ENCODE assay signal across 8 cellular contexts in the genomic region with DNA sequence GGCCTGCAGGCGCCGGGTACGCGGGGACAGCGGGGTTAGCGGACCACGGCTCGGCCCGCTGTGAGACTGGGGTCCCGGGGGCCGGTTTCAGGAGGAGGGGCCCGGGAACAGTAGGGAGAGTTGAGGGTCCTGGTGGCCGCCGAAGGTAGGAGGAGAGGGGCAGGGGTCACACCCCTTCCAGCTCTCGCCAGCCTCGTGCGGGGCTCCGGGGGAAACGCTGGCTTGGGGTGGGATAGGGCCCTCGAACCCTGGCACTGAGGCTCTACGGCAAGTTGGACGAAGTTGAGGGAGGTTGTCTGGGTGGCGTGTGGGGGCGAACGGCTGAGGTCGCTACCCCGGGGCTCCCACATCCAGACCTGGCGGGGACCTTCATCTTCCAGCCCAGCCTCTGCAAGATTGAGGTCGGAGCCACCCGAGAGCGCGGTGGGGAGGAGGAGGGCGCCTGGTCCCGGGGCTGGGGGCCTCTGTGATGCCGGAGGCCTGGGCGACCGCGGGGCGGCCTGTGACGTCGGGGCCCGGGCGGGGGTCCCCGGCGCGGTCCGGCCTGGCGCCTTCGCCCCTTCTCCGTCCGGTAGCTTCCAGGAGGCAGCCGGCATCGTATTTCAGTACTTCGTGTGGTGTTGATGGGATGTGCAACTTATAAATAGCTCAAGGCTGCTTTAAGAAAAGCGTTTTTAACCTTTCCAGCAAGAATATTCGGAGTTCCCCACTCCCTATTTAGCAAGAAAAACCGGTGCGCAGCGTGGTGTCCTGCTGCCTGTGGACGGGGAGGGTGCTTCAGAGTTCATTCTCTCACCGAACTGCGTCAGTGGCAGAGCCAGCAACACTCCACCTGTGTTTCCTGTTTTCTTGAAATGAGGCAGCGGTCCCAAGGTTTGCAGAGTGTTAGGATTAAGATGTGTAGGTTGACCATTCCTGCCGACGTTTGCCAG. TPM values are rescaled to one million over a fixed set of nuclear protein-coding genes. Genes with fewer than 3 reads are reported as not detected.
DNase-seq lines count a peak whose midpoint lies in the region; ATAC-seq and TF ChIP-seq lines count a peak whose summit lies in the region.

No MANE protein-coding gene starts in this region.

- H3K4me3 Mint-ChIP-seq in activated T-cell treated with anti-CD3 and anti-CD28 coated beads, Interleukin-2, amount 50 U/mL, for 72 hours = peak overlapping the region; percentile 83 to 90

- BruUV-seq in A673 (replicated peaks; lab: Mats Ljungman, UMichigan) = no TSS peak

- H3K27ac ChIP-seq in A673 (ENCODE audit: low read depth, low read length, poor library complexity, severe bottlenecking) (peak overlapping the region; percentile 51), neuronal stem cell (replicated peaks; ENCODE audit: low read length) (no peak overlapping the region), aorta (ENCODE audit: low read depth in 1 of 2, low read length in 2 of 2) (peak overlapping the region; percentile 79 to 99)

- H3K9ac ChIP-seq in neuronal stem cell (ENCODE audit: low read depth, low read length, poor library complexity) = peak overlapping the region; percentile 71

- H3K4me1 ChIP-seq in A673 (ENCODE audit: insufficient read depth, low read length, poor library complexity, severe bottlenecking) = peaks cover 12% of the 10 kb centered on the region
- H3K4me1 ChIP-seq in neuronal stem cell (ENCODE audit: control insufficient read depth in 2 of 2, insufficient read depth in 1 of 2, low read depth in 1 of 2, low read length in 2 of 2) = peaks cover 3 to 8% of the 10 kb centered on the region in 2 donors
- no peaks in the 10 kb centered on the region for H3K4me1 ChIP-seq in aorta (ENCODE audit: control insufficient read depth in 1 of 2, insufficient read depth in 2 of 2, low read length in 2 of 2)

- TF ChIP-seq CTCF in A673 (conservative IDR thresholded peaks at IDR 0.05; ENCODE audit: low read depth, low read length) (no peak), fibroblast of mammary gland (conservative IDR thresholded peaks at IDR 0.05; ENCODE audit: control insufficient read depth, insufficient read depth, low read depth, low read length) (no peak)

- peak overlapping the region; percentile 28 for H2AK5ac ChIP-seq in neuronal stem cell (ENCODE audit: low read depth, low read length)

- ATAC-seq in GM18909 (IDR thresholded peaks at IDR 0.05; ENCODE audit: poor library complexity, unreplicated experiment) (peak; percentile 2), aorta (ENCODE audit: low FRiP score) (peak; percentile 2)
- ATAC-seq in activated T-cell treated with anti-CD3 and anti-CD28 coated beads, Interleukin-2, amount 50 U/mL, for 72 hours (replicated peaks in 1 of 2) = no peak

- intact Hi-C loops in A673 (cut with micrococcal nuclease; ENCODE audit: unreplicated experiment) (loop anchor here (5.0 kb wide), 1 partner anchor 201 kb away; no protein-coding TSS in a partner anchor), aorta (cut with DNase I) (loop anchor here (2.0 to 10.0 kb wide), 6 partner anchors 34 to 168 kb away; partner anchors contain the start of genes CDC14B (in 2 of the 2) and ZNF367 (in 1 of the 2))

- H3K27me3 ChIP-seq in A673 (replicated peaks; ENCODE audit: insufficient read depth, low read depth, low read length, poor library complexity) (no peaks in the 10 kb centered on the region), neuronal stem cell (ENCODE audit: control insufficient read depth in 3 of 3, insufficient read depth in 3 of 3, low read depth in 1 of 3, low read length in 3 of 3) (no peaks in the 10 kb centered on the region), aorta (ENCODE audit: control insufficient read depth in 1 of 2, insufficient read depth in 2 of 2, low read length in 1 of 2) (no peaks in the 10 kb centered on the region)

- H3K27ac Mint-ChIP-seq in activated T-cell treated with anti-CD3 and anti-CD28 coated beads, Interleukin-2, amount 50 U/mL, for 72 hours = peak overlapping the region; percentile 65

- peaks cover 3% of the 10 kb centered on the region for H3K79me1 ChIP-seq in neuronal stem cell (ENCODE audit: low read depth, low read length)

- H3K36me3 ChIP-seq in A673 (ENCODE audit: insufficient read depth, low read length, poor library complexity, severe bottlenecking) (no peaks in the 10 kb centered on the region), neuronal stem cell (replicated peaks in 1 of 2; ENCODE audit: control insufficient read depth in 2 of 2, insufficient read depth in 2 of 2, low read length in 2 of 2) (no peaks in the 10 kb centered on the region), aorta (ENCODE audit: control insufficient read depth in 1 of 2, insufficient read depth in 2 of 2, low read length in 1 of 2) (no peaks in the 10 kb centered on the region)

- peak overlapping the region; percentile 4 for H2BK15ac ChIP-seq in neuronal stem cell (ENCODE audit: low read length)

- POLR2A ChIA-PET in A673 (lab: Charles Lee; ENCODE audit: low non-redundant PET) = no interaction called here

- H3K4ac ChIP-seq in neuronal stem cell (ENCODE audit: low read length) = no peak overlapping the region

- CTCF ChIA-PET in A673 (lab: Charles Lee) = interaction anchor here (1.1 kb wide), 1 partner anchor 8 kb away, joined by 7 read pairs; no protein-coding TSS in a partner anchor

- DNase-seq in A673 (ENCODE audit: low spot score) (peak; percentile 13), NCI-H146 (lab: John Stamatoyannopoulos, UW) (peak; percentile 21), fibroblast of mammary gland (ENCODE audit: low read depth) (peak; percentile 35), neuronal stem cell (ENCODE audit: low spot score) (no peak), aorta (peak; percentile 51 to 77), cerebellar nuclear complex (lab: John Stamatoyannopoulos, UW) (no peak)
- DNase-seq in activated T-cell treated with anti-CD3 and anti-CD28 coated beads, Interleukin-2, amount 50 U/mL, for 72 hours = peak; percentile 24 to 44

- peaks cover 22% of the 10 kb centered on the region for H3K27me3 Mint-ChIP-seq in activated T-cell treated with anti-CD3 and anti-CD28 coated beads, Interleukin-2, amount 50 U/mL, for 72 hours (ENCODE audit: low read depth)

- peak overlapping the region; percentile 8 for H3K23ac ChIP-seq in neuronal stem cell (ENCODE audit: low read depth, low read length, poor library complexity)

- H3K9me3 ChIP-seq in A673 (ENCODE audit: low read depth, low read length, poor library complexity, severe bottlenecking) (no peaks in the 10 kb centered on the region), neuronal stem cell (replicated peaks in 1 of 2; ENCODE audit: control insufficient read depth in 2 of 2, insufficient read depth in 1 of 2, low read depth in 1 of 2, low read length in 2 of 2) (no peaks in the 10 kb centered on the region), aorta (ENCODE audit: control insufficient read depth, low read length) (no peaks in the 10 kb centered on the region)

- no CpG with 5 or more reads among the region's 65 CpGs for WGBS in neuronal stem cell (ENCODE audit: extremely low coverage in 2 of 2, insufficient read length in 2 of 2, insufficient replicate concordance in 1 of 2), 2 donors
- WGBS in aorta, 2 donors = 1% methylated on average over 63 to 65 of the region's 65 CpGs

- peak overlapping the region; percentile 85 for H3K18ac ChIP-seq in neuronal stem cell (ENCODE audit: low read length)

- H2BK120ac ChIP-seq in neuronal stem cell (ENCODE audit: low read depth, low read length) = no peak overlapping the region

- no peaks in the 10 kb centered on the region for H3K36me3 Mint-ChIP-seq in activated T-cell treated with anti-CD3 and anti-CD28 coated beads, Interleukin-2, amount 50 U/mL, for 72 hours (ENCODE audit: insufficient read depth in 2 of 2)

- peak overlapping the region; percentile 66 for H3K14ac ChIP-seq in neuronal stem cell (ENCODE audit: low read length)

- peak overlapping the region; percentile 94 for H3K4me2 ChIP-seq in neuronal stem cell (ENCODE audit: insufficient read depth, low read length, poor library complexity, severe bottlenecking)

- H2BK12ac ChIP-seq in neuronal stem cell (ENCODE audit: low read length) = no peak overlapping the region

- H3K9me3 Mint-ChIP-seq in activated T-cell treated with anti-CD3 and anti-CD28 coated beads, Interleukin-2, amount 50 U/mL, for 72 hours = no peaks in the 10 kb centered on the region

- H3K4me3 ChIP-seq in A673 (ENCODE audit: low read depth, low read length, poor library complexity, severe bottlenecking) (peak overlapping the region; percentile 75), fibroblast of mammary gland (ENCODE audit: control insufficient read depth, low read depth, low read length) (peak overlapping the region; percentile 74), neuronal stem cell (ENCODE audit: low read length in 2 of 2) (peak overlapping the region; percentile 71 to 99), aorta (ENCODE audit: low read length in 2 of 2) (peak overlapping the region; percentile 92 to 94)

- no peak overlapping the region for H2BK5ac ChIP-seq in neuronal stem cell (ENCODE audit: low read length)

- H4K8ac ChIP-seq in neuronal stem cell (ENCODE audit: low read depth, low read length) = no peak overlapping the region

- peaks cover 40% of the 10 kb centered on the region for H3K4me1 Mint-ChIP-seq in activated T-cell treated with anti-CD3 and anti-CD28 coated beads, Interleukin-2, amount 50 U/mL, for 72 hours (ENCODE audit: low read depth)

- H2AFZ ChIP-seq in neuronal stem cell (ENCODE audit: low read length) = peak overlapping the region; percentile 99

- no peak overlapping the region for H4K91ac ChIP-seq in neuronal stem cell (ENCODE audit: low read depth, low read length, poor library complexity)

RNA-seq across cellular contexts. Expression of gene HABP4, which starts 0.9 kb away (rescaled TPM):
- total RNA-seq in A673 (2021) (11.3 and 11.6 TPM in 2 replicates), aorta (10 to 100 TPM; 29.0 to 37.0 TPM)
- 10 to 100 TPM; 13.4 to 17.5 TPM for total RNA-seq in activated T-cell treated with anti-CD3 and anti-CD28 coated beads, Interleukin-2, amount 50 U/mL, for 72 hours
- 21.5 TPM for polyA plus RNA-seq in neuronal stem cell (2013, experiment 1 of 2)
- 21.1 TPM for polyA plus RNA-seq in neuronal stem cell (2013, experiment 2 of 2)
- 10 to 100 TPM; 48.6 to 66.9 TPM for polyA plus RNA-seq in aorta

RNA-seq across cellular contexts. Expression of gene ZNF367, which starts 32.7 kb away (rescaled TPM):
- total RNA-seq in A673 (2021) (14.6 and 14.9 TPM in 2 replicates), aorta (1 to 10 TPM; 1.3 to 1.8 TPM)
- total RNA-seq in activated T-cell treated with anti-CD3 and anti-CD28 coated beads, Interleukin-2, amount 50 U/mL, for 72 hours = 10 to 100 TPM; 22.6 to 24.7 TPM
- 5.1 TPM for polyA plus RNA-seq in neuronal stem cell (2013, experiment 1 of 2)
- polyA plus RNA-seq in neuronal stem cell (2013, experiment 2 of 2) = 5.1 TPM
- polyA plus RNA-seq in aorta = 1 to 10 TPM; 1.4 TPM

Comparison
In these comparisons a context has a peak if more than half of its experiments do, and no peak if none do; other contexts are left out.
1. DNase-seq: peak in A673 (single experiment), NCI-H146 (single experiment), activated T-cell treated with anti-CD3 and anti-CD28 coated beads, Interleukin-2, amount 50 U/mL, for 72 hours (2 of 2), fibroblast of mammary gland (single experiment) and aorta (2 of 2); none in neuronal stem cell (single experiment) and cerebellar nuclear complex (0 of 2).
2. ATAC-seq: peak in GM18909 (single experiment) and aorta (single experiment); none in activated T-cell treated with anti-CD3 and anti-CD28 coated beads, Interleukin-2, amount 50 U/mL, for 72 hours (0 of 2).
3. Peak in every context shown above with its lines, with median percentiles within 50 percentile points of each other: H3K4me3 ChIP-seq.